ENCODE assay signal across 19 cellular contexts in the genomic region with DNA sequence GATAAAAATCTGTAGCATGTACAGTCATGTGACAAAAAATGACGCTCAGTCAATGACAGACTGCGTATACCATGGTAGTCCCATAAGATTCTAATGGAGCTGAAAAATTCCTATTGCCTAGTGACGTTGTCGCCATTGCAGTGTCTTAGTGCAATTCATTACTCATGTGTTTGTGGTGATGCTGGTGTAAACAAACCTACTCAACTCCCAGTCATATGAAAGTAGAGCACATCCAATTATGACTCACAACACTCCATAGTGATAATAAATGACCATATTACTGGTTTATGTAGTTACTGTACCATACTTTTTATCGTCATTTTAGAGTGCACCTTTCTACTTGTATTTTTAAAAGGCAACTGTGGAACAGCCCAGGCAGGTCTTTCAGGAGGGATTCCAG. TPM values are rescaled to one million over a fixed set of nuclear protein-coding genes. Genes with fewer than 3 reads are reported as not detected.
DNase-seq lines count a peak whose midpoint lies in the region; ATAC-seq lines count a peak whose summit lies in the region.
"Had no signal": no experiment of that assay in that cellular context is flagged by ENCODE, and none has a peak within 500 bp of the region (broad histone marks: within the 10 kb centered on the region; RNA-seq: fewer than 3 reads in every experiment).

No MANE protein-coding gene starts in this region.

- H3K4me3 Mint-ChIP-seq in activated T-helper 2 cell treated with anti-CD3 and anti-CD28 coated beads, Interferon-gamma antibody, Interleukin-2, Interleukin-4, amounts not matched to agents 10 μg/mL and 5 μg/mL and 100 μg/mL, durations not matched to agents 14 hours and 24 hours and 36 hours (ENCODE audit: low read depth), result no peak overlapping the region
- H3K4me3 Mint-ChIP-seq: activated CD4-positive, alpha-beta T cell treated with anti-CD3 and anti-CD28 coated beads, Interleukin-2, amount 10 ng/mL, durations not matched to agents 24 days and 14 days; activated naive CD8-positive, alpha-beta T cell treated with anti-CD3 and anti-CD28 coated beads, Interleukin-2, amount 50 U/mL, for 24 hours; mesothelial cell of epicardium had no signal

- no peaks in the 10 kb centered on the region for H3K9me3 Mint-ChIP-seq in activated T-helper 2 cell treated with anti-CD3 and anti-CD28 coated beads, Interferon-gamma antibody, Interleukin-2, Interleukin-4, amounts not matched to agents 10 μg/mL and 5 μg/mL and 100 μg/mL, durations not matched to agents 14 hours and 24 hours and 36 hours
- H3K9me3 Mint-ChIP-seq: activated naive CD8-positive, alpha-beta T cell treated with anti-CD3 and anti-CD28 coated beads, Interleukin-2, amount 50 U/mL, for 24 hours had no signal

- peaks cover 2% of the 10 kb centered on the region for H3K4me1 Mint-ChIP-seq in activated T-helper 2 cell treated with anti-CD3 and anti-CD28 coated beads, Interferon-gamma antibody, Interleukin-2, Interleukin-4, amounts not matched to agents 10 μg/mL and 5 μg/mL and 100 μg/mL, durations not matched to agents 14 hours and 24 hours and 36 hours (ENCODE audit: low read depth)
- H3K4me1 Mint-ChIP-seq: activated CD4-positive, alpha-beta T cell treated with anti-CD3 and anti-CD28 coated beads, Interleukin-2, amount 10 ng/mL, durations not matched to agents 24 days and 14 days; activated naive CD8-positive, alpha-beta T cell treated with anti-CD3 and anti-CD28 coated beads, Interleukin-2, amount 50 U/mL, for 24 hours had no signal

- no peaks in the 10 kb centered on the region for H3K36me3 Mint-ChIP-seq in activated T-helper 2 cell treated with anti-CD3 and anti-CD28 coated beads, Interferon-gamma antibody, Interleukin-2, Interleukin-4, amounts not matched to agents 10 μg/mL and 5 μg/mL and 100 μg/mL, durations not matched to agents 14 hours and 24 hours and 36 hours (ENCODE audit: low read depth)

- DNase-seq in GM04503 (ENCODE audit: low read depth) (peak; percentile 25), T1000 (lab: John Stamatoyannopoulos, UW) (peak; percentile 15), iris pigment epithelial cell (ENCODE audit: low read depth) (peak; percentile 75), sciatic nerve (ENCODE audit: low spot score) (no peak), NCI-H1105 treated with DMSO at 0.1 percent for 48 hours (lab: John Stamatoyannopoulos, UW) (no peak)
- no peak for DNase-seq in activated T-helper 2 cell treated with anti-CD3 and anti-CD28 coated beads, Interferon-gamma antibody, Interleukin-2, Interleukin-4, amounts not matched to agents 10 μg/mL and 5 μg/mL and 100 μg/mL, durations not matched to agents 14 hours and 24 hours and 36 hours (ENCODE audit: low spot score)
- DNase-seq: activated CD4-positive, alpha-beta T cell treated with anti-CD3 and anti-CD28 coated beads, Interleukin-2, amount 10 ng/mL, durations not matched to agents 24 days and 14 days; activated naive CD8-positive, alpha-beta T cell treated with anti-CD3 and anti-CD28 coated beads, Interleukin-2, amount 50 U/mL, for 24 hours; activated T-cell treated with anti-CD3 and anti-CD28 coated beads, Interleukin-2, amount 50 U/mL, for 48 hours; AML-193; cerebellar nuclear complex; heart left ventricle; NCI-H1048; nucleus accumbens; stimulated activated CD4-positive, alpha-beta T cell treated with anti-CD3 and anti-CD28 coated beads, Interleukin-4, amount 100 ng/mL, for 1 hour had no signal

- no peaks in the 10 kb centered on the region for H3K27me3 Mint-ChIP-seq in activated T-helper 2 cell treated with anti-CD3 and anti-CD28 coated beads, Interferon-gamma antibody, Interleukin-2, Interleukin-4, amounts not matched to agents 10 μg/mL and 5 μg/mL and 100 μg/mL, durations not matched to agents 14 hours and 24 hours and 36 hours (ENCODE audit: low read depth)
- H3K27me3 Mint-ChIP-seq: activated CD4-positive, alpha-beta T cell treated with anti-CD3 and anti-CD28 coated beads, Interleukin-2, amount 10 ng/mL, durations not matched to agents 24 days and 14 days had no signal

- peak; percentile 61 for ATAC-seq in HG03442 (IDR thresholded peaks at IDR 0.05; ENCODE audit: unreplicated experiment)
- ATAC-seq in sciatic nerve, result no peak
- no peak for ATAC-seq in HG03432 (IDR thresholded peaks at IDR 0.05; ENCODE audit: unreplicated experiment)
- ATAC-seq: activated naive CD8-positive, alpha-beta T cell treated with anti-CD3 and anti-CD28 coated beads, Interleukin-2, amount 50 U/mL, for 24 hours; heart left ventricle; Right ventricle myocardium inferior had no signal

- H3K27ac Mint-ChIP-seq in activated T-helper 2 cell treated with anti-CD3 and anti-CD28 coated beads, Interferon-gamma antibody, Interleukin-2, Interleukin-4, amounts not matched to agents 10 μg/mL and 5 μg/mL and 100 μg/mL, durations not matched to agents 14 hours and 24 hours and 36 hours, result no peak overlapping the region
- H3K27ac Mint-ChIP-seq: activated CD4-positive, alpha-beta T cell treated with anti-CD3 and anti-CD28 coated beads, Interleukin-2, amount 10 ng/mL, durations not matched to agents 24 days and 14 days; activated naive CD8-positive, alpha-beta T cell treated with anti-CD3 and anti-CD28 coated beads, Interleukin-2, amount 50 U/mL, for 24 hours; mesothelial cell of epicardium had no signal

- intact Hi-C loops in activated T-helper 2 cell treated with anti-CD3 and anti-CD28 coated beads, Interferon-gamma antibody, Interleukin-2, Interleukin-4, amounts not matched to agents 10 μg/mL and 5 μg/mL and 100 μg/mL, durations not matched to agents 14 hours and 24 hours and 36 hours (cut with micrococcal nuclease), result no loop called here
- intact Hi-C loops in sciatic nerve (cut with DNase I), result no loop called here

RNA-seq across cellular contexts. Expression of a gene that starts 45.0 kb away (rescaled TPM):
- 0.23 TPM in 1 of 2 replicates, not detected in the other for total RNA-seq in activated T-helper 2 cell treated with anti-CD3 and anti-CD28 coated beads, Interferon-gamma antibody, Interleukin-2, Interleukin-4, amounts not matched to agents 10 μg/mL and 5 μg/mL and 100 μg/mL, durations not matched to agents 14 hours and 24 hours and 36 hours
- 1.6 TPM for total RNA-seq in sciatic nerve
- total RNA-seq: activated CD4-positive, alpha-beta T cell treated with anti-CD3 and anti-CD28 coated beads, Interleukin-2, amount 10 ng/mL, durations not matched to agents 24 days and 14 days had no signal

Comparison
In these comparisons a context has a peak if more than half of its experiments do, and no peak if none do; other contexts are left out.
1. DNase-seq: peak in GM04503 (single experiment), T1000 (single experiment) and iris pigment epithelial cell (single experiment); none in activated T-helper 2 cell treated with anti-CD3 and anti-CD28 coated beads, Interferon-gamma antibody, Interleukin-2, Interleukin-4, amounts not matched to agents 10 μg/mL and 5 μg/mL and 100 μg/mL, durations not matched to agents 14 hours and 24 hours and 36 hours (single experiment), sciatic nerve (single experiment) and NCI-H1105 treated with DMSO at 0.1 percent for 48 hours (single experiment).